Comparison of ENCODE assay signal across 23 cellular contexts in genomic region chr5:53766683-53767082, GRCh38.
"Had no signal": no experiment of that assay in that cellular context is flagged by ENCODE, and none has a peak within 500 bp of the region (broad histone marks: within the 10 kb centered on the region; RNA-seq: fewer than 3 reads in every experiment).

No MANE protein-coding gene starts in this region.

- H3K4me1 ChIP-seq: esophagus squamous epithelium, left lung, neural progenitor cell, prostate gland, stomach, tibial artery had no signal

- H3K4me2 ChIP-seq: neural progenitor cell had no signal

- ATAC-seq: left lung; naive thymus-derived CD4-positive, alpha-beta T cell; sciatic nerve; stimulated activated effector memory CD8-positive, alpha-beta T cell treated with anti-CD3 and anti-CD28 coated beads, Interleukin-12 subunit alpha, Interleukin-12 subunit beta, amount 100 ng/mL, for 72 hours had no signal

- H3K9ac ChIP-seq: neural progenitor cell had no signal

- H2AFZ ChIP-seq: neural progenitor cell had no signal

- H3K36me3 ChIP-seq: esophagus squamous epithelium, left lung, neural progenitor cell, prostate gland, stomach, tibial artery had no signal

- H3K27me3 ChIP-seq: esophagus squamous epithelium, left lung, neural progenitor cell, stomach, tibial artery had no signal

- FAIRE-seq: endothelial cell of umbilical vein, keratinocyte had no signal

- H3K4me3 Mint-ChIP-seq: mesothelial cell of epicardium; naive thymus-derived CD4-positive, alpha-beta T cell; nephron; neural progenitor cell; stimulated activated effector memory CD8-positive, alpha-beta T cell treated with anti-CD3 and anti-CD28 coated beads, Interleukin-12 subunit alpha, Interleukin-12 subunit beta, amount 100 ng/mL, for 72 hours; type B pancreatic cell had no signal

- H3K27ac ChIP-seq: coronary artery, esophagus squamous epithelium, left lung, neural progenitor cell, prostate gland, stomach, tibial artery had no signal

- H3K9me3 ChIP-seq: prostate gland had no signal

- H3K27ac Mint-ChIP-seq: mesothelial cell of epicardium; naive thymus-derived CD4-positive, alpha-beta T cell; neural progenitor cell; stimulated activated effector memory CD8-positive, alpha-beta T cell treated with anti-CD3 and anti-CD28 coated beads, Interleukin-12 subunit alpha, Interleukin-12 subunit beta, amount 100 ng/mL, for 72 hours; type B pancreatic cell had no signal

- H3K4me3 ChIP-seq: coronary artery, esophagus squamous epithelium, left lung, neural progenitor cell, prostate gland, stomach, tibial artery had no signal

- DNase-seq: dermis blood vessel endothelial cell; effector memory CD4-positive, alpha-beta T cell; erythroblast; esophagus squamous epithelium; foreskin melanocyte; left lung; mesenchymal stem cell; naive thymus-derived CD4-positive, alpha-beta T cell; stimulated activated CD4-positive, alpha-beta T cell treated with anti-CD3 and anti-CD28 coated beads, Interleukin-2, amount 100 ng/mL, for 24 hours; stimulated activated CD4-positive, alpha-beta T cell treated with anti-CD3 and anti-CD28 coated beads, Interleukin-4, amount 100 ng/mL, for 24 hours; stimulated activated naive CD4-positive, alpha-beta T cell treated with Interleukin-2 at 50 U/mL for 16 hours; stomach; tibial artery had no signal

- H3K4me1 Mint-ChIP-seq: mesothelial cell of epicardium; naive thymus-derived CD4-positive, alpha-beta T cell; nephron; stimulated activated effector memory CD8-positive, alpha-beta T cell treated with anti-CD3 and anti-CD28 coated beads, Interleukin-12 subunit alpha, Interleukin-12 subunit beta, amount 100 ng/mL, for 72 hours had no signal

- H3K27me3 Mint-ChIP-seq: type B pancreatic cell had no signal

- H3K36me3 Mint-ChIP-seq: mesothelial cell of epicardium; naive thymus-derived CD4-positive, alpha-beta T cell; neural progenitor cell; stimulated activated effector memory CD8-positive, alpha-beta T cell treated with anti-CD3 and anti-CD28 coated beads, Interleukin-12 subunit alpha, Interleukin-12 subunit beta, amount 100 ng/mL, for 72 hours; type B pancreatic cell had no signal
